ENCODE assay signal across 9 cellular contexts in the genomic region with DNA sequence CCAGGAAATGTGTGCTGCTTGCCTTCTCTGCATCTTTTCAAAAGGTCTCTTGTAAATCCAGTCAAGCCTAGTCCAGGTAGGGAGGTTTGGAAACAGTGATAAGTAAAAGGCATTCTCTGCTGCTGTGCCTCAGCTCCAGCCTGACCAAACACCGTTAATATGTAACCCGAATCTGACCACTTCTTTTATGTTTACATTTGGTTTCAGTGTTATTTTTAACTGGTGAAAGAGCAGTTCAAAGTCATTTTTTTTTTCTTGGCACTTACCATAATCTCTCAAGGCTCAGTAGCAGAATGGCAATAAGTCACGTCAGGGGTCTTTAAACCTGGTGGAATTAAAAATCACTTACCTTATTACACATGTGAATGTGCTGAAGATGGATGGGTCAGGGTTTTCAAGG.
DNase-seq lines count a peak whose midpoint lies in the region; ATAC-seq and TF ChIP-seq lines count a peak whose summit lies in the region.
"Had no signal": no experiment of that assay in that cellular context is flagged by ENCODE, and none has a peak within 500 bp of the region (broad histone marks: within the 10 kb centered on the region; RNA-seq: fewer than 3 reads in every experiment).

No MANE protein-coding gene starts in this region.

- H3K36me3 ChIP-seq in Peyer's patch = no peaks in the 10 kb centered on the region

- peak; percentile 62 for DNase-seq in HCEC 1CT
- peak; percentile 15 for DNase-seq in NCI-H2029 (lab: John Stamatoyannopoulos, UW)
- no peak for DNase-seq in mesothelial cell of epicardium (ENCODE audit: low spot score in 2 of 2, unreplicated experiment in 2 of 2)
- DNase-seq in T-helper 9 cell = no peak
- DNase-seq in Peyer's patch = no peak
- no peak for DNase-seq in activated gamma-delta T cell (lab: John Stamatoyannopoulos, UW)
- no peak for DNase-seq in NK-92 treated with Interleukin-12 subunit alpha and Interleukin-12 subunit beta, amount 100 ng/mL, for 24 hours (lab: John Stamatoyannopoulos, UW)
- DNase-seq: activated CD4-positive, alpha-beta T cell treated with anti-CD3 and anti-CD28 coated beads, Interleukin-2, amount 50 U/mL, for 48 hours had no signal

- H3K27ac ChIP-seq in Peyer's patch = no peak overlapping the region

- H3K9me3 ChIP-seq in Peyer's patch = no peaks in the 10 kb centered on the region

- no peak overlapping the region for H3K4me3 Mint-ChIP-seq in mesothelial cell of epicardium

- peaks cover 31% of the 10 kb centered on the region for H3K4me1 Mint-ChIP-seq in mesothelial cell of epicardium

- TF ChIP-seq CTCF in mesothelial cell of epicardium (IDR thresholded peaks at IDR 0.05; ENCODE audit: unreplicated experiment) (no peak), Peyer's patch (IDR thresholded peaks at IDR 0.05) (no peak)

- peaks cover 0 to 10% (median 0%) of the 10 kb centered on the region in 4 donors for H3K4me1 ChIP-seq in Peyer's patch

- no peak overlapping the region for H3K4me3 ChIP-seq in Peyer's patch

- peak overlapping the region; percentile 18 for H3K27ac Mint-ChIP-seq in mesothelial cell of epicardium

- peak; percentile 47 for ATAC-seq in GM18502 (IDR thresholded peaks at IDR 0.05; ENCODE audit: poor library complexity, unreplicated experiment)

- H3K27me3 ChIP-seq in Peyer's patch = no peaks in the 10 kb centered on the region

- no peak for TF ChIP-seq POLR2A in Peyer's patch (IDR thresholded peaks at IDR 0.05)

- no peaks in the 10 kb centered on the region for H3K27me3 Mint-ChIP-seq in mesothelial cell of epicardium (ENCODE audit: low read depth)

- H3K9me3 Mint-ChIP-seq in mesothelial cell of epicardium = no peaks in the 10 kb centered on the region

- no peaks in the 10 kb centered on the region for H3K36me3 Mint-ChIP-seq in mesothelial cell of epicardium

Comparison
In these comparisons a context has a peak if more than half of its experiments do, and no peak if none do; other contexts are left out.
1. DNase-seq: peak in HCEC 1CT (single experiment) and NCI-H2029 (single experiment); none in mesothelial cell of epicardium (0 of 2), T-helper 9 cell (single experiment), Peyer's patch (0 of 3), activated gamma-delta T cell (single experiment) and NK-92 treated with Interleukin-12 subunit alpha and Interleukin-12 subunit beta, amount 100 ng/mL, for 24 hours (single experiment).